In genomic region chr4:55365347-55365728, GRCh38 we compare ENCODE assay signal across 14 cellular contexts.
"Had no signal": no experiment of that assay in that cellular context is flagged by ENCODE, and none has a peak within 500 bp of the region (broad histone marks: within the 10 kb centered on the region; RNA-seq: fewer than 3 reads in every experiment).

No MANE protein-coding gene starts in this region.

- FAIRE-seq: keratinocyte had no signal

- H3K27me3 ChIP-seq: adrenal gland, sigmoid colon, tibial artery, vagina had no signal

- H3K4me1 ChIP-seq: adrenal gland, sigmoid colon, tibial artery had no signal

- H3K9me3 ChIP-seq: adrenal gland, sigmoid colon, tibial artery, vagina had no signal

- H3K36me3 ChIP-seq: adrenal gland, sigmoid colon had no signal

- H3K4me3 ChIP-seq: adrenal gland, sigmoid colon, tibial artery, vagina had no signal

- H3K27ac ChIP-seq: adrenal gland, sigmoid colon, tibial artery, vagina had no signal

- DNase-seq: activated CD4-positive, alpha-beta T cell treated with anti-CD3 and anti-CD28 coated beads for 48 hours; activated CD8-positive, alpha-beta T cell treated with anti-CD3 and anti-CD28 coated beads for 36 hours; activated effector memory CD4-positive, alpha-beta T cell treated with Interleukin-2 at 50 U/mL for 16 hours; activated T-cell treated with anti-CD3 and anti-CD28 coated beads, Interleukin-2, amount 50 U/mL, for 4 hours; adrenal gland; effector memory CD4-positive, alpha-beta T cell; nephron progenitor cell; sigmoid colon; stimulated activated CD4-positive, alpha-beta T cell treated with anti-CD3 and anti-CD28 coated beads, Interleukin-12 subunit alpha, Interleukin-12 subunit beta, amount 100 ng/mL, for 4 hours; stimulated activated CD4-positive, alpha-beta T cell treated with anti-CD3 and anti-CD28 coated beads, Interleukin-2, amount 100 ng/mL, for 24 hours; T-helper 17 cell; tibial artery had no signal
